9 cellular contexts compared by ENCODE assay signal in genomic region chr2:100976634-100977391, GRCh38. TPM values are rescaled to one million over a fixed set of nuclear protein-coding genes. Genes with fewer than 3 reads are reported as not detected.
DNase-seq lines count a peak whose midpoint lies in the region; ATAC-seq and TF ChIP-seq lines count a peak whose summit lies in the region.
"Had no signal": no experiment of that assay in that cellular context is flagged by ENCODE, and none has a peak within 500 bp of the region (broad histone marks: within the 10 kb centered on the region; RNA-seq: fewer than 3 reads in every experiment).

No MANE protein-coding gene starts in this region.

- POLR2A ChIA-PET in SK-N-SH (lab: Yijun Ruan, JAX) = interaction anchor here (1.1 kb wide), 1 partner anchor 25 kb away, joined by 3 read pairs; the partner anchor contains the start of gene RPL31

- TF ChIP-seq CTCF in SK-N-SH (IDR thresholded peaks at IDR 0.05) (no peak), sigmoid colon (IDR thresholded peaks at IDR 0.05) (no peak), prostate gland (IDR thresholded peaks at IDR 0.05) (no peak)

- peak overlapping the region in 1 of 2 experiments; percentile 11; a peak in 1 of 4 replicates for H3K4me3 ChIP-seq in SK-N-SH (ENCODE audit: low read depth in 2 of 2, low read length in 1 of 2)
- H3K4me3 ChIP-seq in sigmoid colon = no peak overlapping the region
- H3K4me3 ChIP-seq in prostate gland = no peak overlapping the region
- H3K4me3 ChIP-seq: colonic mucosa had no signal

- DNase-seq in SK-N-SH (no peak), sigmoid colon (peak; percentile 83), DMS153 treated with DMSO at 0.1 percent for 48 hours (lab: John Stamatoyannopoulos, UW; ENCODE audit: unreplicated experiment) (no peak), EL (no peak), HUDEP-2 (lab: John Stamatoyannopoulos, UW; ENCODE audit: unreplicated experiment in 76 of 76) (no peak), prostate gland (ENCODE audit: low spot score) (no peak)
- DNase-seq: colonic mucosa had no signal

- H3K27me3 ChIP-seq in SK-N-SH (ENCODE audit: insufficient read depth) (no peaks in the 10 kb centered on the region), sigmoid colon (no peaks in the 10 kb centered on the region), prostate gland (replicated peaks; ENCODE audit: insufficient read depth) (no peaks in the 10 kb centered on the region)
- H3K27me3 ChIP-seq: colonic mucosa had no signal

- H3K36me3 ChIP-seq in SK-N-SH (replicated peaks in 1 of 2; ENCODE audit: control insufficient read depth in 1 of 2, insufficient read depth in 2 of 2, low read length in 1 of 2) = peaks cover 19 to 52% of the 10 kb centered on the region in 2 experiments
- peaks cover 0 to 7% (median under 1%) of the 10 kb centered on the region in 4 donors for H3K36me3 ChIP-seq in sigmoid colon
- H3K36me3 ChIP-seq in prostate gland = no peaks in the 10 kb centered on the region
- H3K36me3 ChIP-seq: colonic mucosa had no signal

- 38% methylated on average over 19 of the region's 19 CpGs for WGBS in SK-N-SH (ENCODE audit: low lambda C conversion rate)
- WGBS in sigmoid colon, 2 donors = 78 to 89% methylated on average over 19 of the region's 19 CpGs
- WGBS in prostate gland = 86% methylated on average over 19 of the region's 19 CpGs

- no peaks in the 10 kb centered on the region for H3K79me2 ChIP-seq in SK-N-SH (ENCODE audit: insufficient read depth)

- H3K27ac ChIP-seq in SK-N-SH (ENCODE audit: low read depth in 2 of 2, low read length in 1 of 2) (peak overlapping the region; percentile 32 to 86), sigmoid colon (peak overlapping the region in 3 of 4 donors; percentile 70 to 83 (median 73)), prostate gland (no peak overlapping the region)
- H3K27ac ChIP-seq: colonic mucosa had no signal

- H3K4me2 ChIP-seq in SK-N-SH = peak overlapping the region; percentile 72

- CTCF ChIA-PET in SK-N-SH (lab: Yijun Ruan, JAX) = interaction anchor here (0.7 to 1.3 kb wide), 4 partner anchors 8 to 366 kb away, joined by 3 to 4 read pairs (median 4); no protein-coding TSS in a partner anchor

- no peaks in the 10 kb centered on the region for H3K9me2 ChIP-seq in SK-N-SH

- peaks cover 11% of the 10 kb centered on the region for H3F3A ChIP-seq in SK-N-SH (replicated peaks; ENCODE audit: insufficient read depth)

- intact Hi-C loops in sigmoid colon (cut with DNase I) = loop anchor here (5.0 to 10.0 kb wide), 2 partner anchors 92 to 155 kb away; partner anchors contain the start of gene NPAS2
- intact Hi-C loops in prostate gland (cut with DNase I) = no loop called here

- H3K4me1 ChIP-seq in SK-N-SH (ENCODE audit: control insufficient read depth in 1 of 2, insufficient read depth in 2 of 2, low read depth in 1 of 2, low read length in 1 of 2) (peaks cover 0 to 12% of the 10 kb centered on the region in 2 experiments; a peak in 1 of 4 replicates), sigmoid colon (peaks cover 0 to 33% (median 29%) of the 10 kb centered on the region in 4 donors), prostate gland (replicated peaks) (no peaks in the 10 kb centered on the region)
- H3K4me1 ChIP-seq: colonic mucosa had no signal

- H4K20me1 ChIP-seq in SK-N-SH (ENCODE audit: insufficient read depth) = no peaks in the 10 kb centered on the region

- TF ChIP-seq EP300 in SK-N-SH (IDR thresholded peaks at IDR 0.05; ENCODE audit: borderline replicate concordance in 1 of 2, low read depth in 1 of 2, low read length in 1 of 2) (no peak), sigmoid colon (IDR thresholded peaks at IDR 0.05) (peak in 2 of 4 donors; percentile 36 to 50)

- no peak for TF ChIP-seq POLR2A in sigmoid colon (IDR thresholded peaks at IDR 0.05)
- no peak for TF ChIP-seq POLR2A in prostate gland (IDR thresholded peaks at IDR 0.05)

- H3K9me3 ChIP-seq in SK-N-SH (no peaks in the 10 kb centered on the region), sigmoid colon (no peaks in the 10 kb centered on the region), prostate gland (no peaks in the 10 kb centered on the region)
- H3K9me3 ChIP-seq: colonic mucosa had no signal

- ATAC-seq in GM18868 (IDR thresholded peaks at IDR 0.05; ENCODE audit: unreplicated experiment) (peak; percentile 88), HG02798 (IDR thresholded peaks at IDR 0.05; ENCODE audit: poor library complexity, unreplicated experiment) (peak; percentile 76)

- no peak for TF ChIP-seq RAD21 in SK-N-SH (IDR thresholded peaks at IDR 0.05; ENCODE audit: low read length)

- peak overlapping the region; percentile 40; the same call in 1 of the 2 replicates for H3K9ac ChIP-seq in SK-N-SH

- H2AFZ ChIP-seq in SK-N-SH (ENCODE audit: low read depth) = no peak overlapping the region

TF ChIP-seq in SK-N-SH, 30 proteins besides CTCF, POLR2A, EP300 and RAD21:
- TF ChIP-seq TAF1 (IDR thresholded peaks at IDR 0.05; ENCODE audit: borderline replicate concordance, low read depth, low read length) (no peak), POLR2AphosphoS5 (IDR thresholded peaks at IDR 0.05; ENCODE audit: low read depth, low read length) (peak; percentile 44; the same call in 1 of the 2 replicates), FOSL2 (IDR thresholded peaks at IDR 0.05; ENCODE audit: borderline replicate concordance, low read depth) (peak; percentile 64; the same call in 1 of the 2 replicates), FOXM1 (IDR thresholded peaks at IDR 0.05; ENCODE audit: low read depth) (no peak), JUND (IDR thresholded peaks at IDR 0.05) (peak; percentile 35), TCF12 (IDR thresholded peaks at IDR 0.05) (peak; percentile 92), NRF1 (IDR thresholded peaks at IDR 0.05; ENCODE audit: low read depth, low read length) (peak; percentile 35; the same call in 1 of the 2 replicates)
- TF ChIP-seq, protein P1, sequence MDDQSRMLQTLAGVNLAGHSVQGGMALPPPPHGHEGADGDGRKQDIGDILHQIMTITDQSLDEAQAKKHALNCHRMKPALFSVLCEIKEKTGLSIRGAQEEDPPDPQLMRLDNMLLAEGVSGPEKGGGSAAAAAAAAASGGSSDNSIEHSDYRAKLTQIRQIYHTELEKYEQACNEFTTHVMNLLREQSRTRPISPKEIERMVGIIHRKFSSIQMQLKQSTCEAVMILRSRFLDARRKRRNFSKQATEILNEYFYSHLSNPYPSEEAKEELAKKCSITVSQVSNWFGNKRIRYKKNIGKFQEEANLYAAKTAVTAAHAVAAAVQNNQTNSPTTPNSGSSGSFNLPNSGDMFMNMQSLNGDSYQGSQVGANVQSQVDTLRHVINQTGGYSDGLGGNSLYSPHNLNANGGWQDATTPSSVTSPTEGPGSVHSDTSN (IDR thresholded peaks at IDR 0.05) = peak; percentile 76

RNA-seq across cellular contexts. Expression of gene RPL31, which starts 25.3 kb away (rescaled TPM):
- polyA plus RNA-seq in SK-N-SH (2012; rRNA removed) (4,215 and 4,488 TPM in 2 replicates), sigmoid colon (1,000 to 10,000 TPM; 5,415 to 7,327 (median 5,660) TPM)
- polyA plus RNA-seq in SK-N-SH (2012; cell fraction: cytosol; rRNA removed) = 6,617 and 9,342 TPM in 2 replicates
- polyA plus RNA-seq in SK-N-SH (2012; cell fraction: nucleus; rRNA removed) = 1,034 and 1,501 TPM in 2 replicates
- total RNA-seq in sigmoid colon (1,000 to 10,000 TPM; 1,030 to 2,345 (median 1,749) TPM), prostate gland (1,000 to 10,000 TPM in 1 of 2 donors, 100 to 1,000 TPM in 1; 797 to 1,305 TPM)

Comparison
In these comparisons a context has a peak if more than half of its experiments do, and no peak if none do; other contexts are left out.
1. H3K27ac ChIP-seq: peak in SK-N-SH (2 of 2) and sigmoid colon (3 of 4); none in prostate gland (0 of 2).